30 cellular contexts compared by ENCODE assay signal in the genomic region with DNA sequence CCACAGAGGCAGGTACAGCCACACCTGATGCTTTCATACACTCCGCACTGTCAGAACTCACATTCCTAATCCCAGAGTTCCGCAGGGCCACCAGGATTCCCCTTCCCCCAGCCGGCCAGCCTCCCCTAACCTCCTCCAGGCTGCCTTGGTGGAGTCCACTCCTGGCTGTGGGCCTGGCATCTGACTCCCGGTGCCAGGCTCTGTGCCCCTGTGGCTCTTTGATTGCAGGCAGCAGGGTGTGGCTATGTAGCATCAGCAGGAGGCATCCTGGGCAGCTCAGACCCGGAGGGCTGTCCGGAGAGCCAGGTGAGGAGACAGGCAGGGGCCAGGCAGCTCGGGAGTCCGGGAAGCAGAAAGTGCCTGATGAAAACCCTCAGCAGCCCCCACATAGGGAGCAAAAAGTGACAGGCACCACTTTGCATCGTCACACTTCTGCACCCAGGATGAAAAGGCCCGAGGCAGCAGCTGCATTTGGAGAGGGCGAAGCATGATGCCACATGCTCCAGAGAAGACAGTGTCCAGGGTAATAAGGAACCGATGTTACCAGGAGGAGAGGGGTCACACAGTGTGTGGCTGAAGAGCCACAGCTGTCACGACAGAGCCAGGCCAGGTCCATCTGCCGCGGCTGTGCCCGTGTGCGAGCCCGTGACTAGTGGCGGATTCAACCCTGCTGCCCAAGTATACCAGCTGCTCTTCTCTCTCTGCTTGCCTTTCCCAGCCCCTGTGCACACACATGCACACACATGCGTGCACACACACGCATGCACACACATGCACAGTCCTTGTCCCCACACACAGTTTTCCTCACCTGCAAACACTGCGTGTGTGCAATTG.
"Had no signal": no experiment of that assay in that cellular context is flagged by ENCODE, and none has a peak within 500 bp of the region (broad histone marks: within the 10 kb centered on the region; RNA-seq: fewer than 3 reads in every experiment).

No MANE protein-coding gene starts in this region.

- H3K4me3 ChIP-seq: gastroesophageal sphincter, left lung, lower lobe of right lung, mucosa of descending colon, ovary, sigmoid colon, thoracic aorta, vagina had no signal

- H3K27ac ChIP-seq: brain microvascular endothelial cell, gastroesophageal sphincter, left lung, lower lobe of right lung, ovary, sigmoid colon, thoracic aorta, vagina had no signal

- H3K27ac Mint-ChIP-seq: activated CD4-positive, alpha-beta T cell treated with anti-CD3 and anti-CD28 coated beads for 36 hours; activated naive CD4-positive, alpha-beta T cell treated with anti-CD3 and anti-CD28 coated beads for 36 hours; activated T-cell treated with anti-CD3 and anti-CD28 coated beads, Interleukin-2, amount 50 U/mL, for 72 hours; effector memory CD8-positive, alpha-beta T cell; natural killer cell treated with Interleukin-12 subunit alpha and Interleukin-12 subunit beta and Interleukin-15 and Interleukin-18, amount 100 ng/mL, for 72 hours; progenitor cell of endocrine pancreas; stimulated activated effector memory CD8-positive, alpha-beta T cell treated with anti-CD3 and anti-CD28 coated beads, Interleukin-12 subunit alpha, Interleukin-12 subunit beta, amount 100 ng/mL, for 72 hours; stimulated activated naive CD8-positive, alpha-beta T cell treated with anti-CD3 and anti-CD28 coated beads, Interleukin-15, Interleukin-2, amounts not matched to agents 100 ng/mL and 50 ng/mL, for 24 hours; T-helper 2 cell treated with Interferon-gamma antibody and Interleukin-4, amounts not matched to agents 5 μg/mL and 100 μg/mL, for 36 hours had no signal

- H3K9me3 Mint-ChIP-seq: activated naive CD4-positive, alpha-beta T cell treated with anti-CD3 and anti-CD28 coated beads for 36 hours; activated T-cell treated with anti-CD3 and anti-CD28 coated beads, Interleukin-2, amount 50 U/mL, for 72 hours; effector memory CD8-positive, alpha-beta T cell; natural killer cell treated with Interleukin-12 subunit alpha and Interleukin-12 subunit beta and Interleukin-15 and Interleukin-18, amount 100 ng/mL, for 72 hours; stimulated activated effector memory CD8-positive, alpha-beta T cell treated with anti-CD3 and anti-CD28 coated beads, Interleukin-12 subunit alpha, Interleukin-12 subunit beta, amount 100 ng/mL, for 72 hours; stimulated activated naive CD8-positive, alpha-beta T cell treated with anti-CD3 and anti-CD28 coated beads, Interleukin-15, Interleukin-2, amounts not matched to agents 100 ng/mL and 50 ng/mL, for 24 hours; T-helper 2 cell treated with Interferon-gamma antibody and Interleukin-4, amounts not matched to agents 5 μg/mL and 100 μg/mL, for 36 hours had no signal

- H3K4me1 Mint-ChIP-seq: activated CD4-positive, alpha-beta T cell treated with anti-CD3 and anti-CD28 coated beads for 36 hours; stimulated activated effector memory CD8-positive, alpha-beta T cell treated with anti-CD3 and anti-CD28 coated beads, Interleukin-12 subunit alpha, Interleukin-12 subunit beta, amount 100 ng/mL, for 72 hours had no signal

- H3K36me3 Mint-ChIP-seq: natural killer cell treated with Interleukin-12 subunit alpha and Interleukin-12 subunit beta and Interleukin-15 and Interleukin-18, amount 100 ng/mL, for 72 hours; stimulated activated effector memory CD8-positive, alpha-beta T cell treated with anti-CD3 and anti-CD28 coated beads, Interleukin-12 subunit alpha, Interleukin-12 subunit beta, amount 100 ng/mL, for 72 hours had no signal

- H3K36me3 ChIP-seq: brain microvascular endothelial cell, gastroesophageal sphincter, left lung, lower lobe of right lung, ovary, sigmoid colon, thoracic aorta, vagina had no signal

- H3K27me3 ChIP-seq: brain microvascular endothelial cell, left lung, ovary, vagina had no signal

- ATAC-seq: activated CD4-positive, alpha-beta T cell treated with anti-CD3 and anti-CD28 coated beads for 36 hours; activated T-cell treated with anti-CD3 and anti-CD28 coated beads, Interleukin-2, amount 50 U/mL, for 72 hours; effector memory CD8-positive, alpha-beta T cell; gastroesophageal sphincter; left lung; lower lobe of right lung; mucosa of descending colon; natural killer cell treated with Interleukin-12 subunit alpha and Interleukin-12 subunit beta and Interleukin-15 and Interleukin-18, amount 100 ng/mL, for 72 hours; stimulated activated effector memory CD8-positive, alpha-beta T cell treated with anti-CD3 and anti-CD28 coated beads, Interleukin-12 subunit alpha, Interleukin-12 subunit beta, amount 100 ng/mL, for 72 hours had no signal

- H3K4me3 Mint-ChIP-seq: activated CD4-positive, alpha-beta T cell treated with anti-CD3 and anti-CD28 coated beads for 36 hours; activated naive CD4-positive, alpha-beta T cell treated with anti-CD3 and anti-CD28 coated beads for 36 hours; activated T-cell treated with anti-CD3 and anti-CD28 coated beads, Interleukin-2, amount 50 U/mL, for 72 hours; effector memory CD8-positive, alpha-beta T cell; natural killer cell treated with Interleukin-12 subunit alpha and Interleukin-12 subunit beta and Interleukin-15 and Interleukin-18, amount 100 ng/mL, for 72 hours; stimulated activated effector memory CD8-positive, alpha-beta T cell treated with anti-CD3 and anti-CD28 coated beads, Interleukin-12 subunit alpha, Interleukin-12 subunit beta, amount 100 ng/mL, for 72 hours; stimulated activated naive CD8-positive, alpha-beta T cell treated with anti-CD3 and anti-CD28 coated beads, Interleukin-15, Interleukin-2, amounts not matched to agents 100 ng/mL and 50 ng/mL, for 24 hours; T-helper 2 cell treated with Interferon-gamma antibody and Interleukin-4, amounts not matched to agents 5 μg/mL and 100 μg/mL, for 36 hours had no signal

- H3K9me3 ChIP-seq: gastroesophageal sphincter, left lung, lower lobe of right lung, mucosa of descending colon, ovary, sigmoid colon, thoracic aorta, vagina had no signal

- DNase-seq: activated CD4-positive, alpha-beta T cell treated with anti-CD3 and anti-CD28 coated beads for 36 hours; activated CD4-positive, alpha-beta T cell treated with anti-CD3 and anti-CD28 coated beads, Interleukin-2, amount 50 U/mL, for 4 hours; activated CD4-positive, CD25-positive, alpha-beta regulatory T cell; activated naive CD4-positive, alpha-beta T cell treated with anti-CD3 and anti-CD28 coated beads for 36 hours; activated T-cell treated with anti-CD3 and anti-CD28 coated beads for 4 hours; activated T-cell treated with anti-CD3 and anti-CD28 coated beads, Interleukin-2, amount 50 U/mL, for 72 hours; amniotic stem cell; brain microvascular endothelial cell; cortex of kidney; effector memory CD8-positive, alpha-beta T cell; erythroblast; hippocampal formation; left lung; lower lobe of right lung; mesenchymal stem cell; mucosa of descending colon; ovary; sigmoid colon; small intestine; stimulated activated CD4-positive, alpha-beta T cell treated with anti-CD3 and anti-CD28 coated beads, Interleukin-4, amount 100 ng/mL, for 24 hours; T-helper 1 cell; trophoblast cell had no signal

- H3K4me1 ChIP-seq: gastroesophageal sphincter, left lung, lower lobe of right lung, sigmoid colon, vagina had no signal
